In genomic region chr3:85592256-85592655, GRCh38 we compare ENCODE assay signal across 26 cellular contexts.
A peak's percentile ranks its signal among the peaks of the same experiment; 100 is the strongest.
DNase-seq lines count a peak whose midpoint lies in the region; ATAC-seq, FAIRE-seq and TF ChIP-seq lines count a peak whose summit lies in the region.
"Had no signal": no experiment of that assay in that cellular context is flagged by ENCODE, and none has a peak within 500 bp of the region (broad histone marks: within the 10 kb centered on the region; RNA-seq: fewer than 3 reads in every experiment).

No MANE protein-coding gene starts in this region.

- H3K27me3 Mint-ChIP-seq in CD8-positive, alpha-beta T cell (ENCODE audit: low read depth): no peaks in the 10 kb centered on the region
- H3K27me3 Mint-ChIP-seq: B cell; CD4-positive, alpha-beta T cell; CD8-positive, alpha-beta memory T cell had no signal

- H3K9me3 ChIP-seq in right cardiac atrium (ENCODE audit: control insufficient read depth, low read length): no peaks in the 10 kb centered on the region
- no peaks in the 10 kb centered on the region for H3K9me3 ChIP-seq in CD8-positive, alpha-beta T cell (ENCODE audit: low read length)
- H3K9me3 ChIP-seq: A549; BLaER1 treated with 17β-estradiol and CSF1 and Interleukin-3, amounts not matched to agents 10 nM and 100 nM had no signal

- POLR2A ChIA-PET in CD8-positive, alpha-beta T cell (lab: Charles Lee): no interaction called here

- CTCF ChIA-PET in CD8-positive, alpha-beta T cell (lab: Charles Lee): no interaction called here

- H3K4me1 Mint-ChIP-seq in CD8-positive, alpha-beta T cell (ENCODE audit: low read depth): no peaks in the 10 kb centered on the region
- H3K4me1 Mint-ChIP-seq: B cell; CD8-positive, alpha-beta memory T cell had no signal

- H3K9me3 Mint-ChIP-seq in CD8-positive, alpha-beta T cell: no peaks in the 10 kb centered on the region
- H3K9me3 Mint-ChIP-seq: CD4-positive, alpha-beta T cell had no signal

- H3K4me3 ChIP-seq in astrocyte of the cerebellum (ENCODE audit: low read depth, low read length) (no peak overlapping the region), astrocyte of the spinal cord (ENCODE audit: low read depth, low read length) (no peak overlapping the region), right cardiac atrium (ENCODE audit: low read length) (no peak overlapping the region)
- no peak overlapping the region for H3K4me3 ChIP-seq in CD8-positive, alpha-beta T cell (ENCODE audit: low read depth, low read length)
- H3K4me3 ChIP-seq: A549; BLaER1 treated with 17β-estradiol and CSF1 and Interleukin-3, amounts not matched to agents 10 nM and 100 nM; GM12878 had no signal

- intact Hi-C loops in right cardiac atrium (cut with DNase I): no loop called here
- intact Hi-C loops in CD8-positive, alpha-beta T cell (cut with DNase I, micrococcal nuclease): no loop called here

- H3K36me3 ChIP-seq in CD8-positive, alpha-beta T cell (ENCODE audit: insufficient read depth, low read length): no peaks in the 10 kb centered on the region
- H3K36me3 ChIP-seq: BLaER1 treated with 17β-estradiol and CSF1 and Interleukin-3, amounts not matched to agents 10 nM and 100 nM had no signal

- ATAC-seq in right cardiac atrium: no peak
- no peak for ATAC-seq in CD8-positive, alpha-beta T cell
- ATAC-seq: A549, GM12878 had no signal

- H3K4me1 ChIP-seq in right cardiac atrium (ENCODE audit: control insufficient read depth, insufficient read depth, low read length): no peaks in the 10 kb centered on the region
- no peaks in the 10 kb centered on the region for H3K4me1 ChIP-seq in CD8-positive, alpha-beta T cell (ENCODE audit: insufficient read depth, low read length)
- H3K4me1 ChIP-seq: A549 had no signal

- H3K27ac Mint-ChIP-seq in CD8-positive, alpha-beta T cell: no peak overlapping the region
- H3K27ac Mint-ChIP-seq: B cell; CD4-positive, alpha-beta T cell; CD8-positive, alpha-beta memory T cell had no signal

- peak; percentile 88 for FAIRE-seq in RCC 7860 (lab: Jason Lieb, UNC)
- FAIRE-seq: A549, GM12878, GM12892, GM18507 had no signal

- no peak for TF ChIP-seq CTCF in astrocyte of the cerebellum (IDR thresholded peaks at IDR 0.05; ENCODE audit: low read depth, low read length, missing control alignments)
- TF ChIP-seq CTCF in astrocyte of the spinal cord (IDR thresholded peaks at IDR 0.05; ENCODE audit: low read depth, low read length): no peak
- TF ChIP-seq CTCF in CD8-positive, alpha-beta T cell (IDR thresholded peaks at IDR 0.05): no peak

- no peak overlapping the region for H3K27ac ChIP-seq in right cardiac atrium (ENCODE audit: low read length)
- no peak overlapping the region for H3K27ac ChIP-seq in CD8-positive, alpha-beta T cell (ENCODE audit: low read depth, low read length)
- H3K27ac ChIP-seq: 22Rv1; A549; BLaER1 treated with 17β-estradiol and CSF1 and Interleukin-3, amounts not matched to agents 10 nM and 100 nM; C4-2B had no signal

- H3K27me3 ChIP-seq in right cardiac atrium (ENCODE audit: control insufficient read depth, insufficient read depth): no peaks in the 10 kb centered on the region
- H3K27me3 ChIP-seq in CD8-positive, alpha-beta T cell (ENCODE audit: insufficient read depth, low read length): no peaks in the 10 kb centered on the region
- H3K27me3 ChIP-seq: BLaER1 treated with 17β-estradiol and CSF1 and Interleukin-3, amounts not matched to agents 10 nM and 100 nM had no signal

- in situ Hi-C loops in astrocyte of the cerebellum (cut with HindIII; ENCODE audit: low sequenced_read_pairs): no loop called here
- in situ Hi-C loops in astrocyte of the spinal cord (cut with HindIII; ENCODE audit: low sequenced_read_pairs): no loop called here

- H3K4me3 Mint-ChIP-seq in CD8-positive, alpha-beta T cell: no peak overlapping the region
- H3K4me3 Mint-ChIP-seq: B cell; CD4-positive, alpha-beta T cell had no signal

- DNase-seq in RCC 7860 (ENCODE audit: low spot score) (peak; percentile 25), astrocyte of the cerebellum (ENCODE audit: low read depth) (peak; percentile 48), astrocyte of the spinal cord (ENCODE audit: low read depth, low spot score) (peak; percentile 37), glomerular visceral epithelial cell (ENCODE audit: extremely low spot score) (peak; percentile 34), right cardiac atrium (no peak)
- no peak for DNase-seq in activated T-cell treated with anti-CD3 and anti-CD28 coated beads, Interleukin-2, amount 50 U/mL, for 1 hour
- DNase-seq in stimulated activated CD4-positive, alpha-beta T cell treated with anti-CD3 and anti-CD28 coated beads, Interleukin-4, amount 100 ng/mL, for 24 hours: no peak
- DNase-seq in CD8-positive, alpha-beta T cell: no peak
- DNase-seq: AML-193; CD4-positive, alpha-beta T cell; CD8-positive, alpha-beta memory T cell; COR-L47; DMS153; DMS53; DMS79; DND-41; EL; GDM1 had no signal

- 90% methylated on average over 1 of the region's 1 CpG for WGBS in right cardiac atrium

- H3K36me3 Mint-ChIP-seq in CD8-positive, alpha-beta T cell: no peaks in the 10 kb centered on the region
- H3K36me3 Mint-ChIP-seq: CD8-positive, alpha-beta memory T cell had no signal

Comparison
In these comparisons a context has a peak if more than half of its experiments do, and no peak if none do; other contexts are left out.
1. DNase-seq: peak in RCC 7860 (single experiment), astrocyte of the cerebellum (single experiment), astrocyte of the spinal cord (single experiment) and glomerular visceral epithelial cell (single experiment); none in right cardiac atrium (0 of 3), activated T-cell treated with anti-CD3 and anti-CD28 coated beads, Interleukin-2, amount 50 U/mL, for 1 hour (single experiment), stimulated activated CD4-positive, alpha-beta T cell treated with anti-CD3 and anti-CD28 coated beads, Interleukin-4, amount 100 ng/mL, for 24 hours (single experiment) and CD8-positive, alpha-beta T cell (0 of 7).